8 cellular contexts compared by ENCODE assay signal in the genomic region with DNA sequence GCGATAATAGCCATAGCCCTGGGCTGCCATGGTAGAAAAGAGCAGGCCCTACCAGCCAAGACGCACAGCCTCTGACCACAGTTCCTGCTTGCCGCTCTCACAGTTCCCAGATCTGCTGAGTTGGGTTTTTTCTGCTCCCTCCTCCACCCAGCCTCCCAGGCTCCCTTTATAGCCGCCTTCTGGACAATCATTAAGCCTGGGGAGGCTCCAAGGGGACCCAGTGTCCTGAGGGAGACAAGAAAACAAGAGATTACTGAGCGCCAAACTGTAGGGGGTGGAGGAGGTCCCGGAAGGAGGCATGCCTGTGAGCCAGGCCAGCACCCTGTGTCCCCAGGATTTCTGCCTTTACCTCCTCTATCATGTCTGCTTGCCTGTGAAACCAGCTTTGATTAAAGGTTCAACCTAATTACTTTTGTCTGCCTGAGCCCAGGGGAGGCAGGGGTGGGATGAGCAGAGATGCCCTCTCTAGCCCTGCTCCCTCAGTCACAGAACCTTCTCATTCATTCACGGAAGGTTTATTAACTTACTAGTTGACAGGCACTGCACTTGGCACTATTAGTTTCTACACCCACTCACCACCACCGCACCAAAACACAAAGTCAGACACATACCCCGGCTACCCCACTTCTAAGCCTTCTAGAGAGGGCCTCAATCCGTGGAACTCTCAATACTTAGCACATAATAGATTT. TPM values are rescaled to one million over a fixed set of nuclear protein-coding genes. Genes with fewer than 3 reads are reported as not detected.
DNase-seq lines count a peak whose midpoint lies in the region; ATAC-seq, FAIRE-seq and TF ChIP-seq lines count a peak whose summit lies in the region.

No MANE protein-coding gene starts in this region.

- no peak for TF ChIP-seq POLR2A in A549 (IDR thresholded peaks at IDR 0.05; ENCODE audit: low read length)

- peaks cover 34% of the 10 kb centered on the region for H3K4me1 Mint-ChIP-seq in activated naive CD4-positive, alpha-beta T cell treated with anti-CD3 and anti-CD28 coated beads, Interleukin-2, amount 50 U/mL, for 24 hours

- CTCF ChIA-PET in A549 (lab: Yijun Ruan, JAX) = interaction anchor here (1.1 to 2.4 kb wide), 2 partner anchors 12 to 13 kb away, joined by 3 to 10 read pairs; no protein-coding TSS in a partner anchor

- no peak for ATAC-seq in A549

- H3K4me3 Mint-ChIP-seq in activated naive CD4-positive, alpha-beta T cell treated with anti-CD3 and anti-CD28 coated beads, Interleukin-2, amount 50 U/mL, for 24 hours = peak overlapping the region; percentile 86

- TF ChIP-seq EP300 in A549 (IDR thresholded peaks at IDR 0.05) = no peak

- peaks cover 12% of the 10 kb centered on the region for H3K4me1 ChIP-seq in A549

- H3K27ac Mint-ChIP-seq in activated naive CD4-positive, alpha-beta T cell treated with anti-CD3 and anti-CD28 coated beads, Interleukin-2, amount 50 U/mL, for 24 hours = peak overlapping the region; percentile 92

- no peak for FAIRE-seq in A549 (lab: Jason Lieb, UNC)
- FAIRE-seq in GM19239 (lab: Jason Lieb, UNC) = peak; percentile 21

- TF ChIP-seq RAD21 in A549 (conservative IDR thresholded peaks at IDR 0.05 in 1 of 2, IDR thresholded peaks at IDR 0.05 in 1 of 2) = no peak

- no peaks in the 10 kb centered on the region for H3K36me3 Mint-ChIP-seq in activated naive CD4-positive, alpha-beta T cell treated with anti-CD3 and anti-CD28 coated beads, Interleukin-2, amount 50 U/mL, for 24 hours

- no peak for TF ChIP-seq CTCF in A549 (IDR thresholded peaks at IDR 0.05)

- in situ Hi-C loops in KBM-7 (cut with MboI; ENCODE audit: low pct_unique_long_range_greater_than_20kb, low sequenced_read_pairs) = no loop called here

- H3K27me3 Mint-ChIP-seq in activated naive CD4-positive, alpha-beta T cell treated with anti-CD3 and anti-CD28 coated beads, Interleukin-2, amount 50 U/mL, for 24 hours = no peaks in the 10 kb centered on the region

- H3K4me2 ChIP-seq in A549 = peak overlapping the region; percentile 97

- no peak for DNase-seq in A549 (ENCODE audit: low read depth in 1 of 2, low spot score in 1 of 2)
- no peak for DNase-seq in GM19239 (ENCODE audit: insufficient read length, low spot score)
- DNase-seq in KBM-7 = peak; percentile 51
- DNase-seq in NCI-H1436 treated with DMSO at 0.1 percent for 48 hours (lab: John Stamatoyannopoulos, UW) = no peak
- no peak for DNase-seq in NK-92 (lab: John Stamatoyannopoulos, UW; ENCODE audit: unreplicated experiment)

- peak overlapping the region; percentile 85 for H3K4me3 ChIP-seq in A549
- peak overlapping the region; percentile 91 for H3K4me3 ChIP-seq in iPS-11a (ENCODE audit: low read depth, low read length)
- H3K4me3 ChIP-seq in skin epidermis = peak overlapping the region; percentile 64 to 80 (median 76)

- 77% methylated on average over 10 of the region's 10 CpGs for WGBS in A549 (ENCODE audit: missing lambda C conversion rate)

- H3K9me3 Mint-ChIP-seq in activated naive CD4-positive, alpha-beta T cell treated with anti-CD3 and anti-CD28 coated beads, Interleukin-2, amount 50 U/mL, for 24 hours = no peaks in the 10 kb centered on the region

- H3K9me3 ChIP-seq in A549 = no peaks in the 10 kb centered on the region

- H3K27ac ChIP-seq in A549 (peak overlapping the region; percentile 82 to 92; a peak in 5 of 6 replicates), skin epidermis (peak overlapping the region in 20 of 21 experiments; percentile 74 to 95 (median 86))

- POLR2A ChIA-PET in A549 (lab: Yijun Ruan, JAX) = no interaction called here

TF ChIP-seq in A549, 52 proteins besides CTCF, POLR2A, EP300 and RAD21:
- peak; percentile 73 for TF ChIP-seq MAFK (IDR thresholded peaks at IDR 0.05; ENCODE audit: partially characterized antibody)
- TF ChIP-seq FOSL2 (IDR thresholded peaks at IDR 0.05) = no peak
- TF ChIP-seq FOSL2 (CRISPR knock-in tag; IDR thresholded peaks at IDR 0.05) = no peak
- no peak for TF ChIP-seq ZNF302 (CRISPR knock-in tag; IDR thresholded peaks at IDR 0.05)
- no peak for TF ChIP-seq ZSCAN20 (CRISPR knock-in tag; IDR thresholded peaks at IDR 0.05)

RNA-seq across cellular contexts. Expression of gene SLC37A4, which starts 1.2 kb away (rescaled TPM):
- polyA plus RNA-seq in A549 (2011; rRNA removed) (21.2 and 22.8 TPM in 2 replicates), A549 (2017; fragmentation: RNase III; extraction: RNeasy Plus Mini Kit Qiagen cat#74134 plus additional on column Dnase treatment) (12.7 to 15.5 TPM (median 14.0 TPM) in 3 replicates)
- 15.9 and 20.1 TPM in 2 replicates for polyA plus RNA-seq in A549 (2012; cell fraction: cytosol; rRNA removed)
- 42.8 and 46.0 TPM in 2 replicates for polyA plus RNA-seq in A549 (2012; cell fraction: nucleus; rRNA removed)
- polyA minus RNA-seq in A549 (2011; rRNA and poly(A)+ RNA removed) = 26.0 and 30.3 TPM in 2 replicates

RNA-seq across cellular contexts. Expression of gene TRAPPC4, which starts 10.9 kb away (rescaled TPM):
- polyA plus RNA-seq in A549 (2011; rRNA removed) (77.7 and 90.0 TPM in 2 replicates), A549 (2017; fragmentation: RNase III; extraction: RNeasy Plus Mini Kit Qiagen cat#74134 plus additional on column Dnase treatment) (61.7 to 72.8 TPM (median 71.6 TPM) in 3 replicates)
- polyA plus RNA-seq in A549 (2012; cell fraction: cytosol; rRNA removed) = 116 and 173 TPM in 2 replicates
- 75.2 and 94.8 TPM in 2 replicates for polyA plus RNA-seq in A549 (2012; cell fraction: nucleus; rRNA removed)
- 46.0 and 53.7 TPM in 2 replicates for polyA minus RNA-seq in A549 (2011; rRNA and poly(A)+ RNA removed)

RNA-seq across cellular contexts. Expression of gene RPS25, which starts 11.3 kb away (rescaled TPM):
- 644 and 844 TPM in 2 replicates for polyA plus RNA-seq in A549 (2011; rRNA removed)
- 630 and 875 TPM in 2 replicates for polyA plus RNA-seq in A549 (2012; cell fraction: cytosol; rRNA removed)
- 132 and 205 TPM in 2 replicates for polyA plus RNA-seq in A549 (2012; cell fraction: nucleus; rRNA removed)
- polyA plus RNA-seq in A549 (2017; fragmentation: RNase III; extraction: RNeasy Plus Mini Kit Qiagen cat#74134 plus additional on column Dnase treatment) = 1,476 to 1,567 TPM (median 1,517 TPM) in 3 replicates
- polyA minus RNA-seq in A549 (2011; rRNA and poly(A)+ RNA removed) = 39.1 and 56.7 TPM in 2 replicates

RNA-seq across cellular contexts. Expression of gene HYOU1, which starts 27.5 kb away (rescaled TPM):
- polyA plus RNA-seq in A549 (2011; rRNA removed) = 83.1 and 116 TPM in 2 replicates
- 40.0 and 46.4 TPM in 2 replicates for polyA plus RNA-seq in A549 (2012; cell fraction: cytosol; rRNA removed)
- polyA plus RNA-seq in A549 (2012; cell fraction: nucleus; rRNA removed) = 97.5 and 104 TPM in 2 replicates
- 38.0 to 44.8 TPM (median 42.1 TPM) in 3 replicates for polyA plus RNA-seq in A549 (2017; fragmentation: RNase III; extraction: RNeasy Plus Mini Kit Qiagen cat#74134 plus additional on column Dnase treatment)
- polyA minus RNA-seq in A549 (2011; rRNA and poly(A)+ RNA removed) = 100 and 116 TPM in 2 replicates

RNA-seq across cellular contexts. Expression of gene CENATAC, which starts 31.5 kb away (rescaled TPM):
- 14.8 and 20.2 TPM in 2 replicates for polyA plus RNA-seq in A549 (2011; rRNA removed)
- polyA plus RNA-seq in A549 (2012; cell fraction: cytosol; rRNA removed) = 11.6 and 12.5 TPM in 2 replicates
- polyA plus RNA-seq in A549 (2012; cell fraction: nucleus; rRNA removed) = 51.4 and 75.0 TPM in 2 replicates
- 11.1 to 14.8 TPM (median 12.4 TPM) in 3 replicates for polyA plus RNA-seq in A549 (2017; fragmentation: RNase III; extraction: RNeasy Plus Mini Kit Qiagen cat#74134 plus additional on column Dnase treatment)
- polyA minus RNA-seq in A549 (2011; rRNA and poly(A)+ RNA removed) = 6.6 and 7.7 TPM in 2 replicates
